8 cellular contexts compared by ENCODE assay signal in genomic region chr19:5803752-5804515, GRCh38. TPM values are rescaled to one million over a fixed set of nuclear protein-coding genes. Genes with fewer than 3 reads are reported as not detected.
DNase-seq lines count a peak whose midpoint lies in the region; ATAC-seq, FAIRE-seq and TF ChIP-seq lines count a peak whose summit lies in the region.

No MANE protein-coding gene starts in this region.

- no peak for TF ChIP-seq POLR2A in GM12892 (IDR thresholded peaks at IDR 0.05; ENCODE audit: low read depth, low read length)

- FAIRE-seq in GM12892 (lab: Jason Lieb, UNC), result peak; percentile 90

- ATAC-seq in HG03175 (IDR thresholded peaks at IDR 0.05; ENCODE audit: unreplicated experiment) (peak; percentile 75), HG02884 (IDR thresholded peaks at IDR 0.05; ENCODE audit: unreplicated experiment) (no peak)

- DNase-seq in GM12892 (ENCODE audit: insufficient read length), result peak; percentile 98
- peak; percentile 81 for DNase-seq in NCI-H345 treated with DMSO at 0.1 percent for 48 hours (lab: John Stamatoyannopoulos, UW; ENCODE audit: unreplicated experiment)
- DNase-seq in activated CD4-positive, CD25-positive, alpha-beta regulatory T cell (lab: John Stamatoyannopoulos, UW), result peak; percentile 74 to 89 (median 82)
- DNase-seq in central memory CD4-positive, alpha-beta T cell, result peak; percentile 91
- DNase-seq in kidney tubule cell (ENCODE audit: low spot score), result peak; percentile 88
- peak; percentile 95 to 98 for DNase-seq in stimulated activated CD4-positive, alpha-beta T cell treated with anti-CD3 and anti-CD28 coated beads, Interleukin-2, amount 100 ng/mL, for 48 hours

RNA-seq across cellular contexts. Expression of gene NRTN, which starts 0.9 kb away (rescaled TPM):
- not detected for polyA plus RNA-seq in GM12892 (2012; ENCODE audit: missing spikeins)

RNA-seq across cellular contexts. Expression of gene DUS3L, which starts 13.0 kb away (rescaled TPM):
- polyA plus RNA-seq in GM12892 (2012; ENCODE audit: missing spikeins), result 31.9 TPM

RNA-seq across cellular contexts. Expression of gene PRR22, which starts 19.4 kb away (rescaled TPM):
- polyA plus RNA-seq in GM12892 (2012; ENCODE audit: missing spikeins), result 0.32 TPM

RNA-seq across cellular contexts. Expression of gene FUT6, which starts 35.6 kb away (rescaled TPM):
- not detected for polyA plus RNA-seq in GM12892 (2012; ENCODE audit: missing spikeins)

RNA-seq across cellular contexts. Expression of gene FUT3, which starts 47.3 kb away (rescaled TPM):
- polyA plus RNA-seq in GM12892 (2012; ENCODE audit: missing spikeins), result 0.81 TPM
